ENCODE assay signal across 10 cellular contexts in the genomic region with DNA sequence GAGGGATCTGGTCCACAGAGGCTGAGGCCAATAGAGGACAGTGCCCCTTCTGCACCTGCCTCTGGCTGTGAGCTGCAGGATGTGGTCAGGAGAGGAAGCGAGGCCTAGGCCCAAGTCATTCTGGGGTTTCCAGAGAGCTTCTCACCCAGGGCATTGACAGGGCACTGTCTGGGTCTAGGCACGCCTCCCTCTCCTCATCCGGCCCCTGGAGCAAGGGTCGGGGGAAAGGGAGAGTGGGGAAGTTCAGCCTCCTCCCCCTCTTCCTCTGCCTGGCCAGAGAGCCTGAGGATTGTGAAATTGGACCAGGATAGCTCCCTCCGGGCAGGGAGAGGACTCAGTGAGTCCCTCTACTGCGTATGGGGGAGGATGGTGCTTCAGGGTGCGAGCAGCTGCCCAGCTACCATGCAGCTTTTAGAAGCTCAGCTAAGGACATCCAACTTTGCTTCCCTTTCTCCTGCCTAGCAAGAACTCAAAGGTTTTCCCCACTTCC. TPM values are rescaled to one million over a fixed set of nuclear protein-coding genes. Genes with fewer than 3 reads are reported as not detected.
A peak's percentile ranks its signal among the peaks of the same experiment; 100 is the strongest.
DNase-seq lines count a peak whose midpoint lies in the region; ATAC-seq, FAIRE-seq and TF ChIP-seq lines count a peak whose summit lies in the region.
"Had no signal": no experiment of that assay in that cellular context is flagged by ENCODE, and none has a peak within 500 bp of the region (broad histone marks: within the 10 kb centered on the region; RNA-seq: fewer than 3 reads in every experiment).

No MANE protein-coding gene starts in this region.

- peaks cover 4% of the 10 kb centered on the region for H3K4me1 ChIP-seq in mesendoderm (ENCODE audit: control insufficient read depth, low read depth, low read length)

- ATAC-seq in GM21528 (IDR thresholded peaks at IDR 0.05; ENCODE audit: low FRiP score, unreplicated experiment) = peak; percentile 95

- H3K56ac ChIP-seq in mesendoderm (ENCODE audit: low read length) = no peak overlapping the region

- WGBS in mesendoderm (ENCODE audit: extremely low coverage, insufficient coverage, low lambda C conversion rate) = no CpG with 5 or more reads among the region's 7 CpGs

- no peak overlapping the region for H3K23ac ChIP-seq in mesendoderm (ENCODE audit: low read length)

- H4K5ac ChIP-seq in mesendoderm (ENCODE audit: low read length) = no peak overlapping the region

- H4K8ac ChIP-seq in mesendoderm (ENCODE audit: low read depth, low read length) = no peak overlapping the region

- H3K4me3 Mint-ChIP-seq in activated CD4-positive, alpha-beta memory T cell treated with anti-CD3 and anti-CD28 coated beads, Interleukin-2, amount 10 ng/mL, durations not matched to agents 7 days and 5 days = peak overlapping the region; percentile 5

- peaks cover 51% of the 10 kb centered on the region for H3K27me3 Mint-ChIP-seq in activated CD4-positive, alpha-beta memory T cell treated with anti-CD3 and anti-CD28 coated beads, Interleukin-2, amount 10 ng/mL, durations not matched to agents 7 days and 5 days

- no peaks in the 10 kb centered on the region for H3K9me3 Mint-ChIP-seq in activated CD4-positive, alpha-beta memory T cell treated with anti-CD3 and anti-CD28 coated beads, Interleukin-2, amount 10 ng/mL, durations not matched to agents 7 days and 5 days

- no peaks in the 10 kb centered on the region for H3K27me3 ChIP-seq in mesendoderm (ENCODE audit: insufficient read depth, low read length, poor library complexity)

- no peak overlapping the region for H3K27ac ChIP-seq in mesendoderm (ENCODE audit: low read depth, low read length)

- no peak overlapping the region for H3K27ac Mint-ChIP-seq in activated CD4-positive, alpha-beta memory T cell treated with anti-CD3 and anti-CD28 coated beads, Interleukin-2, amount 10 ng/mL, durations not matched to agents 7 days and 5 days

- H3K4me2 ChIP-seq in mesendoderm (ENCODE audit: low read length) = no peak overlapping the region

- peaks cover 51% of the 10 kb centered on the region for H3K4me1 Mint-ChIP-seq in activated CD4-positive, alpha-beta memory T cell treated with anti-CD3 and anti-CD28 coated beads, Interleukin-2, amount 10 ng/mL, durations not matched to agents 7 days and 5 days

- peaks cover 14% of the 10 kb centered on the region for H3K79me2 ChIP-seq in mesendoderm (ENCODE audit: control insufficient read depth, insufficient read depth, low read length)

- no peak overlapping the region for H2BK120ac ChIP-seq in mesendoderm (ENCODE audit: low read depth, low read length)

- no peak overlapping the region for H3K18ac ChIP-seq in mesendoderm (ENCODE audit: low read length)

- H3K36me3 ChIP-seq in mesendoderm (ENCODE audit: control insufficient read depth, insufficient read depth, low read length) = no peaks in the 10 kb centered on the region

- no peak overlapping the region for H3K4ac ChIP-seq in mesendoderm (ENCODE audit: low read depth, low read length)

- H3K79me1 ChIP-seq in mesendoderm (ENCODE audit: low read length) = peaks cover 1% of the 10 kb centered on the region

- no peak overlapping the region for H2BK5ac ChIP-seq in mesendoderm (ENCODE audit: low read length)

- no peak overlapping the region for H3K4me3 ChIP-seq in mesendoderm (ENCODE audit: low read length)

- FAIRE-seq in frontal cortex (lab: Jason Lieb, UNC) = no peak
- FAIRE-seq: keratinocyte had no signal

- H3K36me3 Mint-ChIP-seq in activated CD4-positive, alpha-beta memory T cell treated with anti-CD3 and anti-CD28 coated beads, Interleukin-2, amount 10 ng/mL, durations not matched to agents 7 days and 5 days (ENCODE audit: low read depth) = no peaks in the 10 kb centered on the region

- CTCF ChIA-PET in activated CD4-positive, alpha-beta memory T cell treated with anti-CD3 and anti-CD28 coated beads, Interleukin-2, amount 10 ng/mL, durations not matched to agents 7 days and 5 days (lab: Charles Lee) = interaction anchor here (0.6 to 1.7 kb wide), 4 partner anchors 22 to 330 kb away, joined by 3 to 5 read pairs (median 4); no protein-coding TSS in a partner anchor

- H2BK15ac ChIP-seq in mesendoderm (replicated peaks; ENCODE audit: low read depth) = no peak overlapping the region

- H3K9ac ChIP-seq in mesendoderm (ENCODE audit: low read length) = no peak overlapping the region

- POLR2A ChIA-PET in activated CD4-positive, alpha-beta memory T cell treated with anti-CD3 and anti-CD28 coated beads, Interleukin-2, amount 10 ng/mL, durations not matched to agents 7 days and 5 days (lab: Charles Lee) = interaction anchor here (0.9 to 4.9 kb wide), 7 partner anchors 11 to 132 kb away, joined by 3 to 45 read pairs (median 6); no protein-coding TSS in a partner anchor

- DNase-seq in GM10266 (ENCODE audit: extremely low spot score) = peak; percentile 84
- DNase-seq in KG1 (lab: John Stamatoyannopoulos, UW) = peak; percentile 83
- DNase-seq in activated CD4-positive, alpha-beta memory T cell treated with anti-CD3 and anti-CD28 coated beads, Interleukin-2, amount 10 ng/mL, durations not matched to agents 7 days and 5 days = peak; percentile 80
- DNase-seq in mesendoderm = peak; percentile 68
- no peak for DNase-seq in frontal cortex (ENCODE audit: low spot score in 2 of 2)
- no peak for DNase-seq in GOT3 (lab: John Stamatoyannopoulos, UW)
- no peak for DNase-seq in NCI-H146 (lab: John Stamatoyannopoulos, UW)

- H2AK5ac ChIP-seq in mesendoderm (ENCODE audit: low read length) = no peak overlapping the region

- TF ChIP-seq CTCF in GM10266 (IDR thresholded peaks at IDR 0.05; ENCODE audit: control insufficient read depth, insufficient read depth, low read depth, missing control alignments) = no peak

RNA-seq across cellular contexts. Expression of a gene that starts 6.3 kb away (rescaled TPM):
- total RNA-seq in activated CD4-positive, alpha-beta memory T cell treated with anti-CD3 and anti-CD28 coated beads, Interleukin-2, amount 10 ng/mL, durations not matched to agents 7 days and 5 days = under 1 TPM in 1 of 2 experiments, not detected in 1; 0.45 TPM
- polyA plus RNA-seq in mesendoderm (2013, experiment 1 of 2) = 34.9 TPM
- polyA plus RNA-seq in mesendoderm (2013, experiment 2 of 2) = 36.1 TPM
- total RNA-seq in frontal cortex = 0.82 TPM

RNA-seq across cellular contexts. Expression of a gene that starts 15.6 kb away (rescaled TPM):
- under 1 TPM in 1 of 2 experiments, not detected in 1; 0.25 TPM for total RNA-seq in activated CD4-positive, alpha-beta memory T cell treated with anti-CD3 and anti-CD28 coated beads, Interleukin-2, amount 10 ng/mL, durations not matched to agents 7 days and 5 days
- polyA plus RNA-seq in mesendoderm (2013, experiment 1 of 2) = not detected
- polyA plus RNA-seq in mesendoderm (2013, experiment 2 of 2) = not detected
- total RNA-seq in frontal cortex = not detected
- total RNA-seq: NCI-H460 had no signal
- polyA plus RNA-seq: keratinocyte had no signal

Comparison
In these comparisons a context has a peak if more than half of its experiments do, and no peak if none do; other contexts are left out.
1. DNase-seq: peak in GM10266 (single experiment), KG1 (single experiment), activated CD4-positive, alpha-beta memory T cell treated with anti-CD3 and anti-CD28 coated beads, Interleukin-2, amount 10 ng/mL, durations not matched to agents 7 days and 5 days (single experiment) and mesendoderm (single experiment); none in frontal cortex (0 of 2), GOT3 (single experiment) and NCI-H146 (single experiment).